Comparison of ENCODE assay signal across 19 cellular contexts in genomic region chr11:61157743-61158142, GRCh38. TPM values are rescaled to one million over a fixed set of nuclear protein-coding genes. Genes with fewer than 3 reads are reported as not detected.
DNase-seq lines count a peak whose midpoint lies in the region; ATAC-seq and TF ChIP-seq lines count a peak whose summit lies in the region.
"Had no signal": no experiment of that assay in that cellular context is flagged by ENCODE, and none has a peak within 500 bp of the region (broad histone marks: within the 10 kb centered on the region; RNA-seq: fewer than 3 reads in every experiment).

No MANE protein-coding gene starts in this region.

- H3K27ac ChIP-seq in RWPE2 (ENCODE audit: poor library complexity, severe bottlenecking): peak overlapping the region; percentile 80
- H3K27ac ChIP-seq in transverse colon: peak overlapping the region; percentile 89 to 98 (median 97)
- peak overlapping the region in 1 of 4 donors; percentile 38 for H3K27ac ChIP-seq in upper lobe of left lung

- H3K4me1 Mint-ChIP-seq in natural killer cell: peaks cover 21 to 30% of the 10 kb centered on the region in 2 donors
- peaks cover 28 to 30% of the 10 kb centered on the region in 2 donors for H3K4me1 Mint-ChIP-seq in natural killer cell treated with Interleukin-12 subunit alpha and Interleukin-12 subunit beta and Interleukin-15 and Interleukin-18, amount 100 ng/mL, for 72 hours (ENCODE audit: low read depth in 2 of 2)
- H3K4me1 Mint-ChIP-seq in mesothelial cell of epicardium: peaks cover 55% of the 10 kb centered on the region

- no peak for DNase-seq in natural killer cell
- DNase-seq in natural killer cell treated with Interleukin-12 subunit alpha and Interleukin-12 subunit beta and Interleukin-15 and Interleukin-18, amount 100 ng/mL, for 72 hours (ENCODE audit: low spot score): no peak
- DNase-seq in RWPE2 (ENCODE audit: low spot score): no peak
- no peak for DNase-seq in mesothelial cell of epicardium (ENCODE audit: low spot score in 2 of 2, unreplicated experiment in 2 of 2)
- DNase-seq in transverse colon: no peak
- DNase-seq in upper lobe of left lung: no peak
- no peak for DNase-seq in NCI-H526 (lab: John Stamatoyannopoulos, UW)
- DNase-seq: activated CD8-positive, alpha-beta memory T cell treated with anti-CD3 and anti-CD28 coated beads for 24 hours; activated gamma-delta T cell treated with Interleukin-2 at 50 U/mL for 16 hours; effector CD8-positive, alpha-beta T cell; EL; NCI-H2107; stimulated activated CD4-positive, alpha-beta T cell treated with anti-CD3 and anti-CD28 coated beads, Interleukin-12 subunit alpha, Interleukin-12 subunit beta, amount 100 ng/mL, for 4 hours; tibial artery had no signal

- TF ChIP-seq CTCF in natural killer cell (IDR thresholded peaks at IDR 0.05) (no peak), RWPE2 (IDR thresholded peaks at IDR 0.05; ENCODE audit: poor library complexity, severe bottlenecking) (no peak), mesothelial cell of epicardium (IDR thresholded peaks at IDR 0.05; ENCODE audit: unreplicated experiment) (no peak), transverse colon (IDR thresholded peaks at IDR 0.05) (no peak), upper lobe of left lung (IDR thresholded peaks at IDR 0.05) (no peak)

- no peak for TF ChIP-seq POLR2A in transverse colon (IDR thresholded peaks at IDR 0.05)
- TF ChIP-seq POLR2A in upper lobe of left lung (IDR thresholded peaks at IDR 0.05): no peak

- H3K36me3 ChIP-seq in RWPE2 (ENCODE audit: low read depth) (peaks cover 25% of the 10 kb centered on the region), transverse colon (no peaks in the 10 kb centered on the region), upper lobe of left lung (peaks cover 0 to 4% (median 0%) of the 10 kb centered on the region in 4 donors)
- H3K36me3 ChIP-seq: tibial artery had no signal

- H3K4me1 ChIP-seq in RWPE2 (ENCODE audit: insufficient read depth, poor library complexity, severe bottlenecking) (peaks cover 36% of the 10 kb centered on the region), transverse colon (peaks cover 13 to 73% (median 61%) of the 10 kb centered on the region in 4 donors), upper lobe of left lung (peaks cover 38 to 54% (median 47%) of the 10 kb centered on the region in 4 donors)

- peaks cover 9% of the 10 kb centered on the region for H3K9me3 ChIP-seq in RWPE2 (ENCODE audit: severe bottlenecking)
- no peaks in the 10 kb centered on the region for H3K9me3 ChIP-seq in transverse colon
- H3K9me3 ChIP-seq in upper lobe of left lung: no peaks in the 10 kb centered on the region
- H3K9me3 ChIP-seq: tibial artery had no signal

- no peaks in the 10 kb centered on the region for H3K27me3 Mint-ChIP-seq in natural killer cell (ENCODE audit: low read depth in 2 of 2)
- H3K27me3 Mint-ChIP-seq in natural killer cell treated with Interleukin-12 subunit alpha and Interleukin-12 subunit beta and Interleukin-15 and Interleukin-18, amount 100 ng/mL, for 72 hours: no peaks in the 10 kb centered on the region
- no peaks in the 10 kb centered on the region for H3K27me3 Mint-ChIP-seq in mesothelial cell of epicardium (ENCODE audit: low read depth)

- no peak overlapping the region for H3K4me3 Mint-ChIP-seq in natural killer cell
- no peak overlapping the region for H3K4me3 Mint-ChIP-seq in natural killer cell treated with Interleukin-12 subunit alpha and Interleukin-12 subunit beta and Interleukin-15 and Interleukin-18, amount 100 ng/mL, for 72 hours
- H3K4me3 Mint-ChIP-seq in mesothelial cell of epicardium: no peak overlapping the region

- H3K36me3 Mint-ChIP-seq in natural killer cell (peaks cover 8% of the 10 kb centered on the region), mesothelial cell of epicardium (peaks cover 30% of the 10 kb centered on the region)
- peaks cover 18% of the 10 kb centered on the region for H3K36me3 Mint-ChIP-seq in natural killer cell treated with Interleukin-12 subunit alpha and Interleukin-12 subunit beta and Interleukin-15 and Interleukin-18, amount 100 ng/mL, for 72 hours

- H3K4me3 ChIP-seq in RWPE2 (ENCODE audit: severe bottlenecking) (no peak overlapping the region), transverse colon (no peak overlapping the region), upper lobe of left lung (no peak overlapping the region)
- H3K4me3 ChIP-seq: tibial artery had no signal

- H3K27me3 ChIP-seq in RWPE2 (ENCODE audit: insufficient read depth, poor library complexity, severe bottlenecking) (no peaks in the 10 kb centered on the region), transverse colon (no peaks in the 10 kb centered on the region), upper lobe of left lung (no peaks in the 10 kb centered on the region)
- H3K27me3 ChIP-seq: tibial artery had no signal

- in situ Hi-C loops in transverse colon (cut with MboI; ENCODE audit: low pct_ligation_motif_present in 1 of 4, low pct_unique_long_range_greater_than_20kb in 1 of 4, low sequenced_read_pairs in 3 of 4): no loop called here

- ATAC-seq in natural killer cell (no peak), RWPE2 (ENCODE audit: low read depth) (no peak), upper lobe of left lung (ENCODE audit: low FRiP score in 2 of 2) (no peak), GM21515 (IDR thresholded peaks at IDR 0.05; ENCODE audit: unreplicated experiment) (no peak)
- no peak for ATAC-seq in natural killer cell treated with Interleukin-12 subunit alpha and Interleukin-12 subunit beta and Interleukin-15 and Interleukin-18, amount 100 ng/mL, for 72 hours
- ATAC-seq: GM12878 had no signal

- H3K9me3 Mint-ChIP-seq in natural killer cell (peaks cover 0 to 8% of the 10 kb centered on the region in 2 donors), mesothelial cell of epicardium (peaks cover 26% of the 10 kb centered on the region)
- peaks cover 5% of the 10 kb centered on the region for H3K9me3 Mint-ChIP-seq in natural killer cell treated with Interleukin-12 subunit alpha and Interleukin-12 subunit beta and Interleukin-15 and Interleukin-18, amount 100 ng/mL, for 72 hours

- intact Hi-C loops in natural killer cell (cut with micrococcal nuclease) (no loop called here), transverse colon (cut with DNase I; ENCODE audit: low total_unique reads) (no loop called here)

- TF ChIP-seq EP300 in transverse colon (IDR thresholded peaks at IDR 0.05; ENCODE audit: low read depth) (no peak), upper lobe of left lung (IDR thresholded peaks at IDR 0.05) (no peak)

- H3K27ac Mint-ChIP-seq in natural killer cell: peak overlapping the region; percentile 14 to 39
- H3K27ac Mint-ChIP-seq in natural killer cell treated with Interleukin-12 subunit alpha and Interleukin-12 subunit beta and Interleukin-15 and Interleukin-18, amount 100 ng/mL, for 72 hours: no peak overlapping the region
- H3K27ac Mint-ChIP-seq in mesothelial cell of epicardium: peak overlapping the region; percentile 44

- 50 to 58% methylated on average over 2 to 3 of the region's 3 CpGs for WGBS in transverse colon (ENCODE audit: low coverage in 1 of 2), 2 donors
- 81 to 90% methylated on average over 3 of the region's 3 CpGs for WGBS in upper lobe of left lung, 2 donors

RNA-seq across cellular contexts. Expression of gene VPS37C, which starts 3.5 kb away (rescaled TPM):
- 1 to 10 TPM; 6.4 to 6.9 (median 6.5) TPM for total RNA-seq in natural killer cell
- 10 to 100 TPM in 1 of 2 donors, 1 to 10 TPM in 1; 9.7 to 13.3 TPM for total RNA-seq in natural killer cell treated with Interleukin-12 subunit alpha and Interleukin-12 subunit beta and Interleukin-15 and Interleukin-18, amount 100 ng/mL, for 72 hours
- 24.8 to 29.1 TPM (median 26.5 TPM) in 3 replicates for total RNA-seq in mesothelial cell of epicardium
- total RNA-seq in transverse colon: 10 to 100 TPM in 3 of 4 donors, 1 to 10 TPM in 1; 8.6 to 23.3 (median 20.5) TPM
- total RNA-seq in upper lobe of left lung: 10 to 100 TPM; 14.7 to 42.0 (median 24.3) TPM

RNA-seq across cellular contexts. Expression of gene PGA3, which starts 45.6 kb away (rescaled TPM):
- total RNA-seq in natural killer cell (not detected), mesothelial cell of epicardium (not detected in 3 replicates), transverse colon (10 to 100 TPM in 1 of 4 donors, 1 to 10 TPM in 1, not detected in 2; 1.5 to 20.1 TPM), upper lobe of left lung (under 1 TPM in 2 of 6 donors, not detected in 4; 0.14 to 0.67 TPM)
- total RNA-seq in natural killer cell treated with Interleukin-12 subunit alpha and Interleukin-12 subunit beta and Interleukin-15 and Interleukin-18, amount 100 ng/mL, for 72 hours: not detected
- total RNA-seq: GM12878, lung microvascular endothelial cell, osteocyte, SK-MEL-5 had no signal

RNA-seq across cellular contexts. Expression of gene CD5, which starts 55.5 kb away (rescaled TPM):
- total RNA-seq in natural killer cell (10 to 100 TPM in 1 of 3 donors, 1 to 10 TPM in 2; 1.2 to 17.7 (median 7.9) TPM), mesothelial cell of epicardium (not detected in 3 replicates), transverse colon (1 to 10 TPM in 3 of 4 donors, not detected in 1; 1.6 to 7.5 (median 3.7) TPM), upper lobe of left lung (1 to 10 TPM; 1.2 to 3.1 (median 2.1) TPM)
- 10 to 100 TPM in 1 of 2 donors, 1 to 10 TPM in 1; 2.7 to 16.5 TPM for total RNA-seq in natural killer cell treated with Interleukin-12 subunit alpha and Interleukin-12 subunit beta and Interleukin-15 and Interleukin-18, amount 100 ng/mL, for 72 hours
- total RNA-seq: lung microvascular endothelial cell, osteocyte, SK-MEL-5 had no signal

Comparison
In these comparisons a context has a peak if more than half of its experiments do, and no peak if none do; other contexts are left out.
1. H3K27ac Mint-ChIP-seq: peak in natural killer cell (2 of 2) and mesothelial cell of epicardium (single experiment); none in natural killer cell treated with Interleukin-12 subunit alpha and Interleukin-12 subunit beta and Interleukin-15 and Interleukin-18, amount 100 ng/mL, for 72 hours (0 of 2).